ENCODE assay signal across 25 cellular contexts in genomic region chr3:75101329-75102147, GRCh38.
DNase-seq lines count a peak whose midpoint lies in the region; ATAC-seq lines count a peak whose summit lies in the region.
"Had no signal": no experiment of that assay in that cellular context is flagged by ENCODE, and none has a peak within 500 bp of the region (broad histone marks: within the 10 kb centered on the region; RNA-seq: fewer than 3 reads in every experiment).

No MANE protein-coding gene starts in this region.

- no peak overlapping the region for H3K4me3 ChIP-seq in mesendoderm (ENCODE audit: low read length)
- H3K4me3 ChIP-seq: breast epithelium, lung, smooth muscle cell, vagina had no signal

- H3K36me3 Mint-ChIP-seq in stimulated activated memory B cell treated with anti-CD40 and anti-IgM and Interleukin-4, amounts not matched to agents 10 μg/mL and 1 μg/mL and 100 μg/mL, for 72 hours, result no peaks in the 10 kb centered on the region

- no peak overlapping the region for H3K4me3 Mint-ChIP-seq in stimulated activated memory B cell treated with anti-CD40 and anti-IgM and Interleukin-4, amounts not matched to agents 10 μg/mL and 1 μg/mL and 100 μg/mL, for 72 hours
- H3K4me3 Mint-ChIP-seq: activated naive CD8-positive, alpha-beta T cell treated with anti-CD3 and anti-CD28 coated beads, Interleukin-2, amount 50 U/mL, for 24 hours had no signal

- H3K23ac ChIP-seq in mesendoderm (ENCODE audit: low read length), result no peak overlapping the region

- H4K8ac ChIP-seq in mesendoderm (ENCODE audit: low read depth, low read length), result no peak overlapping the region

- DNase-seq in COLO668 (lab: John Stamatoyannopoulos, UW; ENCODE audit: unreplicated experiment), result peak; percentile 11
- peak; percentile 3 for DNase-seq in NCI-H2227 treated with DMSO at 0.1 percent for 48 hours (lab: John Stamatoyannopoulos, UW)
- peak; percentile 71 for DNase-seq in mesendoderm
- DNase-seq in NCI-H2107 (lab: John Stamatoyannopoulos, UW), result no peak
- DNase-seq: activated CD4-positive, alpha-beta T cell treated with anti-CD3 and anti-CD28 coated beads for 48 hours; activated CD8-positive, alpha-beta memory T cell treated with anti-CD3 and anti-CD28 coated beads, Interleukin-2, amount 50 U/mL, for 48 hours; activated effector memory CD4-positive, alpha-beta T cell treated with Interleukin-2 at 50 U/mL for 16 hours; activated naive CD8-positive, alpha-beta T cell treated with anti-CD3 and anti-CD28 coated beads, Interleukin-2, amount 50 U/mL, for 24 hours; BE2C; cortex of kidney; foreskin melanocyte; NCI-H2081; NCI-H526 treated with DMSO at 0.1 percent for 48 hours; SHP77; stimulated activated CD8-positive, alpha-beta memory T cell treated with anti-CD3 and anti-CD28 coated beads, Interleukin-4, amount 100 ng/mL, for 48 hours had no signal

- no peaks in the 10 kb centered on the region for H3K79me2 ChIP-seq in mesendoderm (ENCODE audit: control insufficient read depth, insufficient read depth, low read length)

- ATAC-seq in esophagus mucosa (peak; percentile 23), GM21367 (IDR thresholded peaks at IDR 0.05; ENCODE audit: unreplicated experiment) (no peak), HG03520 (IDR thresholded peaks at IDR 0.05; ENCODE audit: unreplicated experiment) (no peak)
- no peak for ATAC-seq in stimulated activated memory B cell treated with anti-CD40 and anti-IgM and Interleukin-4, amounts not matched to agents 10 μg/mL and 1 μg/mL and 100 μg/mL, for 72 hours
- ATAC-seq: activated naive CD8-positive, alpha-beta T cell treated with anti-CD3 and anti-CD28 coated beads, Interleukin-2, amount 50 U/mL, for 24 hours had no signal

- H3K18ac ChIP-seq in mesendoderm (ENCODE audit: low read length), result no peak overlapping the region

- WGBS in mesendoderm (ENCODE audit: extremely low coverage, insufficient coverage, low lambda C conversion rate), result no CpG with 5 or more reads among the region's 11 CpGs

- H3K9ac ChIP-seq in mesendoderm (ENCODE audit: low read length), result no peak overlapping the region

- no peak overlapping the region for H3K27ac ChIP-seq in mesendoderm (ENCODE audit: low read depth, low read length)
- H3K27ac ChIP-seq: breast epithelium, epithelial cell of prostate, HL-60, vagina had no signal

- no peak overlapping the region for H2AK5ac ChIP-seq in mesendoderm (ENCODE audit: low read length)

- peaks cover 20% of the 10 kb centered on the region for H3K9me3 Mint-ChIP-seq in stimulated activated memory B cell treated with anti-CD40 and anti-IgM and Interleukin-4, amounts not matched to agents 10 μg/mL and 1 μg/mL and 100 μg/mL, for 72 hours

- H2BK120ac ChIP-seq in mesendoderm (ENCODE audit: low read depth, low read length), result no peak overlapping the region

- peak overlapping the region; percentile 35 for H3K56ac ChIP-seq in mesendoderm (ENCODE audit: low read length)

- no peaks in the 10 kb centered on the region for H3K79me1 ChIP-seq in mesendoderm (ENCODE audit: low read length)

- H3K4me1 ChIP-seq in mesendoderm (ENCODE audit: control insufficient read depth, low read depth, low read length), result peaks cover 5% of the 10 kb centered on the region
- H3K4me1 ChIP-seq: BE2C, breast epithelium, vagina had no signal

- H2BK15ac ChIP-seq in mesendoderm (replicated peaks; ENCODE audit: low read depth), result no peak overlapping the region

- peak overlapping the region; percentile 15 for H3K4me2 ChIP-seq in mesendoderm (ENCODE audit: low read length)
- H3K4me2 ChIP-seq: smooth muscle cell had no signal

- no peak overlapping the region for H2BK5ac ChIP-seq in mesendoderm (ENCODE audit: low read length)

- no peaks in the 10 kb centered on the region for H3K27me3 ChIP-seq in mesendoderm (ENCODE audit: insufficient read depth, low read length, poor library complexity)
- H3K27me3 ChIP-seq: BE2C, breast epithelium, vagina had no signal

- H3K4ac ChIP-seq in mesendoderm (ENCODE audit: low read depth, low read length), result no peak overlapping the region

- no peaks in the 10 kb centered on the region for H3K27me3 Mint-ChIP-seq in stimulated activated memory B cell treated with anti-CD40 and anti-IgM and Interleukin-4, amounts not matched to agents 10 μg/mL and 1 μg/mL and 100 μg/mL, for 72 hours
- H3K27me3 Mint-ChIP-seq: activated naive CD8-positive, alpha-beta T cell treated with anti-CD3 and anti-CD28 coated beads, Interleukin-2, amount 50 U/mL, for 24 hours had no signal

- no peaks in the 10 kb centered on the region for H3K36me3 ChIP-seq in mesendoderm (ENCODE audit: control insufficient read depth, insufficient read depth, low read length)
- H3K36me3 ChIP-seq: BE2C, breast epithelium, vagina had no signal

- peak overlapping the region; percentile 78 for H4K5ac ChIP-seq in mesendoderm (ENCODE audit: low read length)

- H3K27ac Mint-ChIP-seq in stimulated activated memory B cell treated with anti-CD40 and anti-IgM and Interleukin-4, amounts not matched to agents 10 μg/mL and 1 μg/mL and 100 μg/mL, for 72 hours, result no peak overlapping the region
- H3K27ac Mint-ChIP-seq: activated naive CD8-positive, alpha-beta T cell treated with anti-CD3 and anti-CD28 coated beads, Interleukin-2, amount 50 U/mL, for 24 hours had no signal

- no peaks in the 10 kb centered on the region for H3K4me1 Mint-ChIP-seq in stimulated activated memory B cell treated with anti-CD40 and anti-IgM and Interleukin-4, amounts not matched to agents 10 μg/mL and 1 μg/mL and 100 μg/mL, for 72 hours
- H3K4me1 Mint-ChIP-seq: activated naive CD8-positive, alpha-beta T cell treated with anti-CD3 and anti-CD28 coated beads, Interleukin-2, amount 50 U/mL, for 24 hours had no signal
